9 cellular contexts compared by ENCODE assay signal in genomic region chr2:236568922-236569592, GRCh38. TPM values are rescaled to one million over a fixed set of nuclear protein-coding genes. Genes with fewer than 3 reads are reported as not detected.
A peak's percentile ranks its signal among the peaks of the same experiment; 100 is the strongest.
DNase-seq lines count a peak whose midpoint lies in the region; ATAC-seq and TF ChIP-seq lines count a peak whose summit lies in the region.
"Had no signal": no experiment of that assay in that cellular context is flagged by ENCODE, and none has a peak within 500 bp of the region (broad histone marks: within the 10 kb centered on the region; RNA-seq: fewer than 3 reads in every experiment).

No MANE protein-coding gene starts in this region.

- H3K9me2 ChIP-seq in MM.1S (replicated peaks; ENCODE audit: insufficient read depth, low read length), result no peaks in the 10 kb centered on the region

- H3F3A ChIP-seq in MM.1S (ENCODE audit: insufficient read depth, low read length), result peaks cover 3% of the 10 kb centered on the region; the same call in 1 of the 2 replicates
- peaks cover 48% of the 10 kb centered on the region for H3F3A ChIP-seq in neural progenitor cell (ENCODE audit: low read depth)

- no peaks in the 10 kb centered on the region for H3K27me3 ChIP-seq in MM.1S (replicated peaks; ENCODE audit: insufficient read depth, low read length)
- H3K27me3 ChIP-seq in neural progenitor cell, result peaks cover 46% of the 10 kb centered on the region

- H2AFZ ChIP-seq in MM.1S (ENCODE audit: low read length) (no peak overlapping the region), neural progenitor cell (replicated peaks) (no peak overlapping the region)

- peaks cover 23% of the 10 kb centered on the region for H3K27me3 Mint-ChIP-seq in neural progenitor cell (ENCODE audit: insufficient read depth, low read depth)

- peak overlapping the region; percentile 74 for H3K27ac Mint-ChIP-seq in neural progenitor cell

- H3K9ac ChIP-seq in MM.1S (ENCODE audit: low read length) (no peak overlapping the region), neural progenitor cell (no peak overlapping the region)

- TF ChIP-seq CTCF in C4-2B (conservative IDR thresholded peaks at IDR 0.05) (no peak), MM.1S (IDR thresholded peaks at IDR 0.05; ENCODE audit: low read length) (no peak), epithelial cell of esophagus (IDR thresholded peaks at IDR 0.05; ENCODE audit: insufficient read depth, low read depth, low read length, missing control alignments) (no peak), neural progenitor cell (IDR thresholded peaks at IDR 0.05) (no peak)

- no peaks in the 10 kb centered on the region for H4K20me1 ChIP-seq in MM.1S (ENCODE audit: insufficient read depth, low read length)
- no peaks in the 10 kb centered on the region for H4K20me1 ChIP-seq in neural progenitor cell (ENCODE audit: low read depth)

- H3K27ac ChIP-seq in C4-2B (peak overlapping the region; percentile 80), MM.1S (ENCODE audit: low read length) (no peak overlapping the region), neural progenitor cell (no peak overlapping the region)

- peak overlapping the region; percentile 90 for H3K4me3 Mint-ChIP-seq in neural progenitor cell

- no peaks in the 10 kb centered on the region for H3K9me3 Mint-ChIP-seq in neural progenitor cell

- ATAC-seq in HG02610 (IDR thresholded peaks at IDR 0.05; ENCODE audit: unreplicated experiment), result no peak

- no peaks in the 10 kb centered on the region for H3K36me3 ChIP-seq in MM.1S (replicated peaks; ENCODE audit: insufficient read depth, low read length)
- no peaks in the 10 kb centered on the region for H3K36me3 ChIP-seq in neural progenitor cell

- no peaks in the 10 kb centered on the region for H3K36me3 Mint-ChIP-seq in neural progenitor cell

- H3K4me1 ChIP-seq in MM.1S (ENCODE audit: low read length), result peaks cover 20% of the 10 kb centered on the region; the same call in 1 of the 2 replicates
- peaks cover 62% of the 10 kb centered on the region for H3K4me1 ChIP-seq in neural progenitor cell

- H3K4me2 ChIP-seq in MM.1S (ENCODE audit: low read depth, low read length), result peak overlapping the region; percentile 78
- H3K4me2 ChIP-seq in neural progenitor cell, result peak overlapping the region; percentile 71

- peak overlapping the region; percentile 46; the same call in 1 of the 2 replicates for H3K4me3 ChIP-seq in MM.1S (ENCODE audit: low read length)
- peak overlapping the region; percentile 57 for H3K4me3 ChIP-seq in epithelial cell of esophagus (ENCODE audit: low read length)
- H3K4me3 ChIP-seq in neural progenitor cell, result peak overlapping the region; percentile 33

- H3K79me2 ChIP-seq in MM.1S (ENCODE audit: low read length) (no peaks in the 10 kb centered on the region), neural progenitor cell (ENCODE audit: low read depth) (no peaks in the 10 kb centered on the region)

- H3K9me3 ChIP-seq in MM.1S (replicated peaks; ENCODE audit: insufficient read depth, low read length), result no peaks in the 10 kb centered on the region
- H3K9me3 ChIP-seq in neural progenitor cell (ENCODE audit: low read depth), result no peaks in the 10 kb centered on the region

- peaks cover 80% of the 10 kb centered on the region for H3K4me1 Mint-ChIP-seq in neural progenitor cell

- DNase-seq in MM.1S (no peak), epithelial cell of esophagus (ENCODE audit: low read depth) (no peak), neural progenitor cell (ENCODE audit: low spot score) (no peak), DMS 273 treated with DMSO at 0.1 percent for 48 hours (lab: John Stamatoyannopoulos, UW) (no peak), LoVo (ENCODE audit: low spot score) (no peak), NCI-H774 (lab: John Stamatoyannopoulos, UW) (no peak)
- DNase-seq: KBM-7 had no signal

RNA-seq across cellular contexts. Expression of gene ACKR3, which starts 0.6 kb away (rescaled TPM):
- total RNA-seq in neural progenitor cell (ENCODE audit: low replicate concordance), result 0.71 and 1.6 TPM in 2 replicates
